ENCODE assay signal across 22 cellular contexts in the genomic region with DNA sequence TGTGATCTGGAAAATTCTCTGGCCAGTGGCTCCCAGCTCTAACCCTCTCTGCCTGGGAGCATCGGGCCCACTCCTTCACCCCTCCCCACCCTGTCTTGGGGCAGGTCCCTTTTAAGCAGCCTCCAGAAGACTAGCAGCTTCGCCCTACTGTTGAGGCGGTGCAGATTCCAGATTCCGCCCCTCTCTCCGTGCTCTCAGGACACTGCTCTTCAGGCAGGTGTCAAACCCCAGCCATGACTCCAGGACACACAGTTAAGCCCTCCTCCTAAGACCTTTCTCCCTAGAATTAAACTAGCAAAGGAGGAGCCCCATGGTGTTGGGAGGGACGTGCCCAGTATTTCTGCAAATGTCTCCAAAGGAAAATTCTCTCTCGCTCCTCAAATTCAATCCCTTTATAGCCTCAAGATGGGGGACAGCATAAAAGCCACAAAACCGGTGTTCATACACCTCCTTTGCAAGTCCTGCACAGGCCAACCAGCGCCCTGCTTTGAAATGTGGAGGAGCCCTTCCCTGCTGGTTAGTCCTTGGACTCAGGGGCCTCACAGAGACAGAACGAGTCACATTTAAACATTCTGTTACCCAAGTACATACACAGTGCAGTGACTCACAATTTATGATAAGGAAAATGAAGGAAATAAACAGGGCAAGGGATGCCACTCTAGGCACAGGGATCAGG. TPM values are rescaled to one million over a fixed set of nuclear protein-coding genes. Genes with fewer than 3 reads are reported as not detected.
"Had no signal": no experiment of that assay in that cellular context is flagged by ENCODE, and none has a peak within 500 bp of the region (broad histone marks: within the 10 kb centered on the region; RNA-seq: fewer than 3 reads in every experiment).

No MANE protein-coding gene starts in this region.

- H3K4me1 ChIP-seq: prostate gland had no signal

- ATAC-seq: activated CD4-positive, alpha-beta T cell treated with anti-CD3 and anti-CD28 coated beads for 36 hours; activated T-helper 17 cell treated with anti-CD3 and anti-CD28 coated beads, Interleukin-2, amount 50 U/mL, for 72 hours; body of pancreas; left cardiac atrium; naive thymus-derived CD8-positive, alpha-beta T cell had no signal

- H3K36me3 Mint-ChIP-seq: activated naive CD4-positive, alpha-beta T cell treated with anti-CD3 and anti-CD28 coated beads, Interleukin-2, amount 10 ng/mL, durations not matched to agents 7 days and 5 days; naive thymus-derived CD8-positive, alpha-beta T cell had no signal

- H3K9me3 ChIP-seq: adrenal gland, body of pancreas, prostate gland, sigmoid colon, stomach, thyroid gland, uterus had no signal

- H3K4me3 Mint-ChIP-seq: activated CD4-positive, alpha-beta T cell treated with anti-CD3 and anti-CD28 coated beads for 36 hours; activated naive CD4-positive, alpha-beta T cell treated with anti-CD3 and anti-CD28 coated beads, Interleukin-2, amount 10 ng/mL, durations not matched to agents 7 days and 5 days; activated T-helper 17 cell treated with anti-CD3 and anti-CD28 coated beads, Interleukin-2, amount 50 U/mL, for 72 hours had no signal

- H3K27ac ChIP-seq: adrenal gland, body of pancreas, coronary artery, prostate gland, sigmoid colon, stomach, thyroid gland, uterus, VCaP had no signal

- H3K4me3 ChIP-seq: adrenal gland, body of pancreas, coronary artery, lung, prostate gland, sigmoid colon, stomach, thyroid gland, uterus had no signal

- H3K27me3 ChIP-seq: thyroid gland, uterus had no signal

- H3K27ac Mint-ChIP-seq: activated CD4-positive, alpha-beta T cell treated with anti-CD3 and anti-CD28 coated beads for 36 hours; activated naive CD4-positive, alpha-beta T cell treated with anti-CD3 and anti-CD28 coated beads, Interleukin-2, amount 10 ng/mL, durations not matched to agents 7 days and 5 days; activated T-helper 17 cell treated with anti-CD3 and anti-CD28 coated beads, Interleukin-2, amount 50 U/mL, for 72 hours had no signal

- DNase-seq: activated CD4-positive, alpha-beta T cell treated with anti-CD3 and anti-CD28 coated beads for 36 hours; activated naive CD4-positive, alpha-beta T cell treated with anti-CD3 and anti-CD28 coated beads, Interleukin-2, amount 10 ng/mL, durations not matched to agents 7 days and 5 days; activated T-cell treated with anti-CD3 and anti-CD28 coated beads for 4 hours; body of pancreas; central memory CD4-positive, alpha-beta T cell; effector CD4-positive, alpha-beta T cell; left cardiac atrium; naive thymus-derived CD8-positive, alpha-beta T cell; nucleus accumbens; sigmoid colon; stimulated activated CD4-positive, alpha-beta T cell treated with anti-CD3 and anti-CD28 coated beads, Interleukin-4, amount 100 ng/mL, for 24 hours; stomach; T1000; uterus had no signal

- H3K36me3 ChIP-seq: adrenal gland, prostate gland, sigmoid colon, stomach, thyroid gland, uterus had no signal

- H3K9me3 Mint-ChIP-seq: activated naive CD4-positive, alpha-beta T cell treated with anti-CD3 and anti-CD28 coated beads, Interleukin-2, amount 10 ng/mL, durations not matched to agents 7 days and 5 days; activated T-helper 17 cell treated with anti-CD3 and anti-CD28 coated beads, Interleukin-2, amount 50 U/mL, for 72 hours; naive thymus-derived CD8-positive, alpha-beta T cell had no signal

RNA-seq across cellular contexts. Expression of a gene that starts 7.2 kb away (rescaled TPM):
- total RNA-seq: adrenal gland; body of pancreas; left cardiac atrium; mononuclear cell; naive thymus-derived CD8-positive, alpha-beta T cell; prostate gland; sigmoid colon; stomach; uterus had no signal
- polyA plus RNA-seq: naive thymus-derived CD8-positive, alpha-beta T cell; sigmoid colon had no signal

RNA-seq across cellular contexts. Expression of a gene that starts 35.2 kb away (rescaled TPM):
- total RNA-seq: body of pancreas; naive thymus-derived CD8-positive, alpha-beta T cell had no signal
- polyA plus RNA-seq: naive thymus-derived CD8-positive, alpha-beta T cell had no signal

RNA-seq across cellular contexts. Expression of a gene that starts 53.0 kb away (rescaled TPM):
- total RNA-seq: activated CD4-positive, alpha-beta T cell treated with anti-CD3 and anti-CD28 coated beads for 36 hours; activated T-helper 17 cell treated with anti-CD3 and anti-CD28 coated beads, Interleukin-2, amount 50 U/mL, for 72 hours; adrenal gland; body of pancreas; left cardiac atrium; naive thymus-derived CD8-positive, alpha-beta T cell; prostate gland; sigmoid colon; thyroid gland; uterus had no signal
- polyA plus RNA-seq: adrenal gland; naive thymus-derived CD8-positive, alpha-beta T cell; stomach had no signal
